ENCODE assay signal across 1 cellular context in genomic region chr19:32673573-32673972, GRCh38.
TF ChIP-seq lines count a peak whose summit lies in the region.

No MANE protein-coding gene starts in this region.

TF ChIP-seq in HCT116, 20 proteins besides CTCF, POLR2A, EP300 and RAD21 (continued from another document):
- no peak for TF ChIP-seq ZBTB33 (IDR thresholded peaks at IDR 0.05; ENCODE audit: extremely low read depth, insufficient replicate concordance, low read length)
- no peak for TF ChIP-seq EZH2phosphoT487 (IDR thresholded peaks at IDR 0.05; ENCODE audit: borderline replicate concordance)
- TF ChIP-seq CBX3 (IDR thresholded peaks at IDR 0.05; ENCODE audit: low read depth): no peak
- no peak for TF ChIP-seq EZH2 (IDR thresholded peaks at IDR 0.05)
- TF ChIP-seq SRF (IDR thresholded peaks at IDR 0.05; ENCODE audit: low read depth): no peak
- TF ChIP-seq MAX (IDR thresholded peaks at IDR 0.05): no peak
